In genomic region chr3:64073362-64073761, GRCh38 we compare ENCODE assay signal across 27 cellular contexts. TPM values are rescaled to one million over a fixed set of nuclear protein-coding genes. Genes with fewer than 3 reads are reported as not detected.
DNase-seq lines count a peak whose midpoint lies in the region; FAIRE-seq and TF ChIP-seq lines count a peak whose summit lies in the region.
"Had no signal": no experiment of that assay in that cellular context is flagged by ENCODE, and none has a peak within 500 bp of the region (broad histone marks: within the 10 kb centered on the region; RNA-seq: fewer than 3 reads in every experiment).

No MANE protein-coding gene starts in this region.

- no peak overlapping the region for H2BK12ac ChIP-seq in trophoblast cell (ENCODE audit: low read length)

- no peak overlapping the region for H2AFZ ChIP-seq in trophoblast cell (ENCODE audit: insufficient read depth, low read length, poor library complexity)

- DNase-seq in BJ (ENCODE audit: low read depth) (peak; percentile 26), HCEC 1CT (peak; percentile 19), bronchial epithelial cell (ENCODE audit: low read depth) (no peak), left ventricle myocardium inferior (no peak), COLO829 (ENCODE audit: low spot score) (no peak), trophoblast cell (no peak), GM19238 (ENCODE audit: insufficient read length, low spot score) (no peak)
- no peak for DNase-seq in NK-92 treated with Interleukin-12 subunit alpha and Interleukin-12 subunit beta, amount 100 ng/mL, for 24 hours (lab: John Stamatoyannopoulos, UW)
- DNase-seq: activated CD4-positive, alpha-beta T cell treated with anti-CD3 and anti-CD28 coated beads for 1 hour; activated CD8-positive, alpha-beta T cell treated with anti-CD3 and anti-CD28 coated beads, Interleukin-2, amount 10 ng/mL, durations not matched to agents 7 days and 5 days; activated gamma-delta T cell treated with Interleukin-2 at 50 U/mL for 16 hours; adrenal gland; CD8-positive, alpha-beta memory T cell; foreskin melanocyte; islet precursor cell; lower lobe of right lung; MM.1S; NCI-H1694 treated with DMSO at 0.1 percent for 48 hours; NCI-H748 treated with DMSO at 0.1 percent for 48 hours; OCI-M1; SHP77 treated with DMSO at 0.1 percent for 48 hours; spleen; stimulated activated CD4-positive, alpha-beta T cell treated with anti-CD3 and anti-CD28 coated beads, Interleukin-4, amount 100 ng/mL, for 24 hours; stimulated activated naive CD4-positive, alpha-beta T cell treated with Interleukin-2 at 50 U/mL for 16 hours; T-helper 1 cell had no signal

- H3K9me3 ChIP-seq in left ventricle myocardium inferior (replicated peaks) (no peaks in the 10 kb centered on the region), trophoblast cell (ENCODE audit: insufficient read depth, low read depth, low read length) (no peaks in the 10 kb centered on the region)
- H3K9me3 ChIP-seq: adrenal gland, lower lobe of right lung, spleen had no signal

- no peaks in the 10 kb centered on the region for H3K79me1 ChIP-seq in trophoblast cell (ENCODE audit: low read length)

- H2BK120ac ChIP-seq in trophoblast cell (ENCODE audit: insufficient read depth, low read length, poor library complexity) = no peak overlapping the region

- no peaks in the 10 kb centered on the region for H3K36me3 ChIP-seq in BJ (ENCODE audit: control insufficient read depth, insufficient read depth, low read length)
- no peaks in the 10 kb centered on the region for H3K36me3 ChIP-seq in bronchial epithelial cell (ENCODE audit: control insufficient read depth, insufficient read depth, low read length)
- H3K36me3 ChIP-seq in left ventricle myocardium inferior = no peaks in the 10 kb centered on the region
- H3K36me3 ChIP-seq in trophoblast cell (ENCODE audit: control insufficient read depth in 1 of 2, insufficient read depth in 2 of 2, low read length in 2 of 2) = no peaks in the 10 kb centered on the region
- H3K36me3 ChIP-seq: adrenal gland, lower lobe of right lung, spleen had no signal

- H3K4me1 ChIP-seq in left ventricle myocardium inferior = peaks cover 21% of the 10 kb centered on the region
- peaks cover 0 to 4% of the 10 kb centered on the region in 2 experiments for H3K4me1 ChIP-seq in trophoblast cell (ENCODE audit: control insufficient read depth in 1 of 2, insufficient read depth in 2 of 2, low read length in 2 of 2)
- H3K4me1 ChIP-seq: adrenal gland, lower lobe of right lung, spleen had no signal

- intact Hi-C loops in left ventricle myocardium inferior (cut with micrococcal nuclease) = no loop called here

- H4K8ac ChIP-seq in trophoblast cell (ENCODE audit: low read depth, low read length) = no peak overlapping the region

- CTCF ChIA-PET in BJ (lab: Yijun Ruan, JAX) = interaction anchor here (0.8 to 1.2 kb wide), 4 partner anchors 17 to 340 kb away, joined by 3 to 4 read pairs (median 3); no protein-coding TSS in a partner anchor

- no peaks in the 10 kb centered on the region for H3K79me2 ChIP-seq in trophoblast cell (ENCODE audit: control insufficient read depth, insufficient read depth, low read length, poor library complexity)

- H3K27ac ChIP-seq in left ventricle myocardium inferior (replicated peaks) = no peak overlapping the region
- no peak overlapping the region for H3K27ac ChIP-seq in trophoblast cell (ENCODE audit: low read depth, low read length)
- H3K27ac ChIP-seq: adrenal gland, lower lobe of right lung, spleen had no signal

- H2BK5ac ChIP-seq in trophoblast cell (ENCODE audit: low read depth, low read length, poor library complexity) = no peak overlapping the region

- H3K4me3 ChIP-seq in BJ (ENCODE audit: low read depth, low read length) (no peak overlapping the region), bronchial epithelial cell (ENCODE audit: low read depth, low read length) (no peak overlapping the region), left ventricle myocardium inferior (no peak overlapping the region), trophoblast cell (ENCODE audit: low read depth, low read length) (no peak overlapping the region)
- H3K4me3 ChIP-seq: adrenal gland, GM12878, lower lobe of right lung, spleen had no signal

- no peak overlapping the region for H3K9ac ChIP-seq in trophoblast cell (ENCODE audit: low read length)

- H3K4ac ChIP-seq in trophoblast cell (ENCODE audit: low read depth, low read length) = no peak overlapping the region

- FAIRE-seq in bronchial epithelial cell (lab: Jason Lieb, UNC) = no peak
- FAIRE-seq: GM12878, TTC549 had no signal

- no peaks in the 10 kb centered on the region for H3K27me3 ChIP-seq in BJ (ENCODE audit: control insufficient read depth, insufficient read depth, low read length)
- no peaks in the 10 kb centered on the region for H3K27me3 ChIP-seq in bronchial epithelial cell (ENCODE audit: control insufficient read depth, insufficient read depth, low read length)
- H3K27me3 ChIP-seq in left ventricle myocardium inferior (ENCODE audit: low read depth) = no peaks in the 10 kb centered on the region
- no peaks in the 10 kb centered on the region for H3K27me3 ChIP-seq in trophoblast cell (ENCODE audit: insufficient read depth, low read length)
- H3K27me3 ChIP-seq: adrenal gland had no signal

- no peak for TF ChIP-seq CTCF in BJ (IDR thresholded peaks at IDR 0.05; ENCODE audit: insufficient read depth, low read depth, low read length)
- TF ChIP-seq CTCF in bronchial epithelial cell (IDR thresholded peaks at IDR 0.05; ENCODE audit: insufficient read depth, low read length, severe bottlenecking) = peak; percentile 4
- TF ChIP-seq CTCF in left ventricle myocardium inferior (IDR thresholded peaks at IDR 0.05; ENCODE audit: borderline replicate concordance) = peak; percentile 23

- H3K4me2 ChIP-seq in trophoblast cell (ENCODE audit: low read length) = no peak overlapping the region

- no peak overlapping the region for H3K18ac ChIP-seq in trophoblast cell (ENCODE audit: low read length)

- POLR2A ChIA-PET in BJ (lab: Charles Lee) = no interaction called here

- no peak overlapping the region for H2AK5ac ChIP-seq in trophoblast cell (ENCODE audit: low read length)

- H4K12ac ChIP-seq in trophoblast cell (ENCODE audit: low read depth, low read length) = no peak overlapping the region

- H4K91ac ChIP-seq in trophoblast cell (ENCODE audit: low read depth, low read length) = no peak overlapping the region

- WGBS in trophoblast cell (ENCODE audit: extremely low coverage, insufficient coverage, insufficient read length) = no CpG with 5 or more reads among the region's 1 CpG

- H3K14ac ChIP-seq in trophoblast cell (ENCODE audit: low read length) = no peak overlapping the region

- no peak overlapping the region for H3K23ac ChIP-seq in trophoblast cell (ENCODE audit: low read length)

RNA-seq across cellular contexts. Expression of gene PSMD6, which starts 50.1 kb away (rescaled TPM):
- 47.8 and 54.5 TPM in 2 replicates for polyA plus RNA-seq in BJ (2011; rRNA removed)
- 16.9 and 19.7 TPM in 2 replicates for polyA minus RNA-seq in BJ (2011; rRNA and poly(A)+ RNA removed)
- total RNA-seq in bronchial epithelial cell (52.9 and 82.2 TPM in 2 replicates), left ventricle myocardium inferior (78.3 TPM)
- polyA plus RNA-seq in trophoblast cell (2013) = 133 and 140 TPM in 2 replicates

Comparison
In these comparisons a context has a peak if more than half of its experiments do, and no peak if none do; other contexts are left out.
1. DNase-seq: peak in BJ (single experiment) and HCEC 1CT (single experiment); none in bronchial epithelial cell (single experiment), left ventricle myocardium inferior (single experiment), NK-92 treated with Interleukin-12 subunit alpha and Interleukin-12 subunit beta, amount 100 ng/mL, for 24 hours (single experiment), COLO829 (single experiment), trophoblast cell (0 of 2) and GM19238 (single experiment).